8 cellular contexts compared by ENCODE assay signal in the genomic region with DNA sequence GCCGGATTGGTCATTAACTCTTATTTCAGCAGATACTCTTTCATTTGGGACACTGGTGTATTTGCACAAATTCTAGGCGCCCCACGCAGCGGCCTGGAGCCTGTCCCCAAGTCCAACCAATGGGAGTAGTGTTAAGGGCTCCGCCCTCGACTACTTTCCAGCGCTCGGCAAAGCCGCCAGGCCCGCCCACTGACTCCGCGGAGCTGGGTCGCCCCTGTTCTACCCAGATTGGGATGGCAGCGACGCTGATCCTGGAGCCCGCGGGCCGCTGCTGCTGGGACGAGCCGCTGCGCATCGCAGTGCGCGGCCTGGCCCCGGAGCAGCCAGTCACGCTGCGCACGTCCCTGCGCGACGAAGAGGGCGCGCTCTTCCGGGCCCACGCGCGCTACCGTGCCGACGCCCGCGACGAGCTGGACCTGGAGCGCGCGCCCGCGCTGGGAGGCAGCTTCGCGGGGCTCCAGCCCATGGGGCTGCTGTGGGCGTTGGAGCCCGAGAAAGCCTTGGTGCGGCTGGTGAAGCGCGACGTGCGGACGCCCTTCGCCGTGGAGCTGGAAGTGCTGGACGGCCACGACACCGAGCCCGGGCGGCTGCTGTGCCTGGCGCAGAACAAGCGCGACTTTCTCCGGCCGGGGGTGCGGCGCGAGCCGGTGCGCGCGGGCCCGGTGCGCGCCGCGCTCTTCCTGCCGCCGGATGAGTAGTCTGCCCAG. TPM values are rescaled to one million over a fixed set of nuclear protein-coding genes. Genes with fewer than 3 reads are reported as not detected.
DNase-seq lines count a peak whose midpoint lies in the region; ATAC-seq, FAIRE-seq and TF ChIP-seq lines count a peak whose summit lies in the region.

A gene with protein sequence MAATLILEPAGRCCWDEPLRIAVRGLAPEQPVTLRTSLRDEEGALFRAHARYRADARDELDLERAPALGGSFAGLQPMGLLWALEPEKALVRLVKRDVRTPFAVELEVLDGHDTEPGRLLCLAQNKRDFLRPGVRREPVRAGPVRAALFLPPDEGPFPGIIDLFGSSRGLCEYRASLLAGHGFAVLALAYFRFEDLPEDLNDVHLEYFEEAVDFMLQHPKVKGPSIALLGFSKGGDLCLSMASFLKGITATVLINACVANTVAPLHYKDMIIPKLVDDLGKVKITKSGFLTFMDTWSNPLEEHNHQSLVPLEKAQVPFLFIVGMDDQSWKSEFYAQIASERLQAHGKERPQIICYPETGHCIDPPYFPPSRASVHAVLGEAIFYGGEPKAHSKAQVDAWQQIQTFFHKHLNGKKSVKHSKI (plus strand): TSS at position 179 of the 707 bp plus-strand sequence. CDS start 55 bp downstream, at position 234.

- TF ChIP-seq CTCF in astrocyte (IDR thresholded peaks at IDR 0.05; ENCODE audit: insufficient read depth, low read depth, low read length): no peak
- no peak for TF ChIP-seq CTCF in hepatocyte (IDR thresholded peaks at IDR 0.05; ENCODE audit: poor library complexity)

- H4K20me1 ChIP-seq in astrocyte (ENCODE audit: insufficient read depth, low read length): no peaks in the 10 kb centered on the region
- H4K20me1 ChIP-seq in hepatocyte (ENCODE audit: insufficient read depth, poor library complexity, severe bottlenecking): no peaks in the 10 kb centered on the region

- H3K79me2 ChIP-seq in astrocyte (ENCODE audit: insufficient read depth, low read length) (no peaks in the 10 kb centered on the region), hepatocyte (no peaks in the 10 kb centered on the region)

- peak; percentile 80 for ATAC-seq in GM21529 (IDR thresholded peaks at IDR 0.05; ENCODE audit: unreplicated experiment)
- peak; percentile 93 for ATAC-seq in aorta (ENCODE audit: low FRiP score)

- H3K9me2 ChIP-seq in hepatocyte (replicated peaks; ENCODE audit: insufficient read depth): no peaks in the 10 kb centered on the region

- H3K27ac Mint-ChIP-seq in astrocyte (ENCODE audit: unreplicated experiment): peak within 1 kb of the TSS; percentile 50

- H3K9ac ChIP-seq in astrocyte (ENCODE audit: low read length): peak within 1 kb of the TSS; percentile 61

- H3K36me3 ChIP-seq in astrocyte (ENCODE audit: insufficient read depth, low read length): no peaks in the 10 kb centered on the region
- no peaks in the 10 kb centered on the region for H3K36me3 ChIP-seq in hepatocyte (replicated peaks; ENCODE audit: insufficient read depth, low read depth)
- no peaks in the 10 kb centered on the region for H3K36me3 ChIP-seq in aorta (ENCODE audit: control insufficient read depth in 1 of 2, insufficient read depth in 2 of 2, low read length in 1 of 2)

- H3K4me1 ChIP-seq in astrocyte (ENCODE audit: insufficient read depth, low read length): no peaks in the 10 kb centered on the region
- no peaks in the 10 kb centered on the region for H3K4me1 ChIP-seq in hepatocyte (ENCODE audit: insufficient read depth)
- no peaks in the 10 kb centered on the region for H3K4me1 ChIP-seq in aorta (ENCODE audit: control insufficient read depth in 1 of 2, insufficient read depth in 2 of 2, low read length in 2 of 2)

- peak within 1 kb of the TSS; percentile 26 for H3K27ac ChIP-seq in astrocyte (ENCODE audit: low read depth, low read length)
- peak within 1 kb of the TSS; percentile 76 for H3K27ac ChIP-seq in hepatocyte
- peak within 1 kb of the TSS; percentile 16 to 75 for H3K27ac ChIP-seq in aorta (ENCODE audit: low read depth in 1 of 2, low read length in 2 of 2)

- under 1% methylated on average over 62 of the region's 84 CpGs for WGBS in hepatocyte (ENCODE audit: low lambda C conversion rate, missing lambda C conversion rate)
- 0% methylated on average over 81 to 84 of the region's 84 CpGs for WGBS in aorta, 2 donors

- H3K4me2 ChIP-seq in astrocyte (ENCODE audit: low read length): peak within 1 kb of the TSS; percentile 90
- peak within 1 kb of the TSS; percentile 87 for H3K4me2 ChIP-seq in hepatocyte

- H3K9me3 ChIP-seq in astrocyte (ENCODE audit: insufficient read depth, low read depth, low read length) (no peaks in the 10 kb centered on the region), hepatocyte (ENCODE audit: low read depth) (no peaks in the 10 kb centered on the region), aorta (ENCODE audit: control insufficient read depth, low read length) (no peaks in the 10 kb centered on the region)

- peak within 1 kb of the TSS; percentile 86 for H3K4me3 Mint-ChIP-seq in astrocyte (ENCODE audit: unreplicated experiment)

- intact Hi-C loops in aorta (cut with DNase I): loop anchor here in 1 of 2 donors (10.0 kb wide), 1 partner anchor 48 kb away; the partner anchor contains the start of gene ACOT2

- peaks cover 2% of the 10 kb centered on the region for H3K9me3 Mint-ChIP-seq in astrocyte (ENCODE audit: unreplicated experiment)

- peaks cover 9% of the 10 kb centered on the region for H3K27me3 Mint-ChIP-seq in astrocyte (ENCODE audit: low read depth, unreplicated experiment)

- FAIRE-seq in astrocyte (lab: Jason Lieb, UNC): no peak

- H2AFZ ChIP-seq in astrocyte (ENCODE audit: low read depth, low read length): peak within 1 kb of the TSS; percentile 96
- peak within 1 kb of the TSS; percentile 88 for H2AFZ ChIP-seq in hepatocyte

- H3K4me1 Mint-ChIP-seq in astrocyte (ENCODE audit: low read depth, unreplicated experiment): peaks cover 1% of the 10 kb centered on the region

- H3K4me3 ChIP-seq in astrocyte (ENCODE audit: insufficient read depth, low read depth, low read length) (peak within 1 kb of the TSS; percentile 66), hepatocyte (peak within 1 kb of the TSS; percentile 69), aorta (ENCODE audit: low read length in 2 of 2) (peak within 1 kb of the TSS; percentile 49 to 74)

- H3K27me3 ChIP-seq in astrocyte (ENCODE audit: insufficient read depth, low read length) (no peaks in the 10 kb centered on the region), hepatocyte (no peaks in the 10 kb centered on the region), aorta (ENCODE audit: control insufficient read depth in 1 of 2, insufficient read depth in 2 of 2, low read length in 1 of 2) (no peaks in the 10 kb centered on the region)

- peaks cover 3% of the 10 kb centered on the region for H3K36me3 Mint-ChIP-seq in astrocyte (ENCODE audit: low read depth, unreplicated experiment)

- DNase-seq in DMS114 treated with DMSO at 0.1 percent for 48 hours (lab: John Stamatoyannopoulos, UW; ENCODE audit: unreplicated experiment) (peak; percentile 61), LoVo (ENCODE audit: low spot score) (peak; percentile 63), T-helper 22 cell (ENCODE audit: low read depth) (peak; percentile 18), astrocyte (ENCODE audit: low read depth) (peak; percentile 69), hepatocyte (ENCODE audit: low spot score) (peak; percentile 80), renal cortical epithelial cell (ENCODE audit: low read depth) (peak; percentile 46), aorta (peak; percentile 86 to 92)

RNA-seq across cellular contexts. Expression of the gene that starts here (rescaled TPM):
- total RNA-seq in astrocyte (not detected in 2 replicates), hepatocyte (not detected in 2 replicates), renal cortical epithelial cell (not detected in 2 replicates), aorta (not detected)
- polyA plus RNA-seq in hepatocyte (not detected in 2 replicates), aorta (not detected)

Comparison
In these comparisons a context has a peak if more than half of its experiments do, and no peak if none do; other contexts are left out.
1. Peak in every context shown above with its lines: DNase-seq, ATAC-seq, H3K4me3 ChIP-seq and H3K27ac ChIP-seq.
2. Peak in DNase-seq, H3K4me3 ChIP-seq, H3K27ac ChIP-seq, H3K9ac ChIP-seq and H3K4me2 ChIP-seq in astrocyte; RNA of the gene not detected or under 1 TPM.
3. Peak in DNase-seq, H3K4me3 ChIP-seq, H3K27ac ChIP-seq and H3K4me2 ChIP-seq in hepatocyte; RNA of the gene not detected or under 1 TPM.
4. Peak in DNase-seq in renal cortical epithelial cell; RNA of the gene not detected or under 1 TPM.
5. Peak in DNase-seq, ATAC-seq, H3K4me3 ChIP-seq and H3K27ac ChIP-seq in aorta; RNA of the gene not detected or under 1 TPM.
6. DNase-seq: peak in every context shown above with its lines; median percentile 89 in aorta; 80 in hepatocyte; 69 in astrocyte; 63 in LoVo; 61 in DMS114 treated with DMSO at 0.1 percent for 48 hours; 46 in renal cortical epithelial cell; 18 in T-helper 22 cell.
7. H3K27ac ChIP-seq: peak in every context shown above with its lines; median percentile 76 in hepatocyte; 46 in aorta; 26 in astrocyte.